Comparison of ENCODE assay signal across 19 cellular contexts in genomic region chr15:40498418-40498817, GRCh38. TPM values are rescaled to one million over a fixed set of nuclear protein-coding genes. Genes with fewer than 3 reads are reported as not detected.
DNase-seq lines count a peak whose midpoint lies in the region; ATAC-seq and TF ChIP-seq lines count a peak whose summit lies in the region.
"Had no signal": no experiment of that assay in that cellular context is flagged by ENCODE, and none has a peak within 500 bp of the region (broad histone marks: within the 10 kb centered on the region; RNA-seq: fewer than 3 reads in every experiment).

No MANE protein-coding gene starts in this region.

- H3K4me1 Mint-ChIP-seq in stimulated activated naive CD8-positive, alpha-beta T cell treated with anti-CD3 and anti-CD28 coated beads, Interleukin-15, amount 100 ng/mL, for 72 hours = peaks cover 33% of the 10 kb centered on the region

- H3K27me3 ChIP-seq in stomach = peaks cover 0 to 4% (median 0%) of the 10 kb centered on the region in 3 donors
- H3K27me3 ChIP-seq: BE2C, neural progenitor cell, Peyer's patch had no signal

- H3K4me1 ChIP-seq in stomach = no peaks in the 10 kb centered on the region
- H3K4me1 ChIP-seq: neural progenitor cell, Peyer's patch, psoas muscle had no signal

- no peaks in the 10 kb centered on the region for H3K36me3 ChIP-seq in stomach
- H3K36me3 ChIP-seq: BE2C, neural progenitor cell, Peyer's patch had no signal

- no peak for ATAC-seq in activated CD4-positive, CD25-positive, alpha-beta regulatory T cell treated with anti-CD3 and anti-CD28 coated beads, Interleukin-2, amount 50 U/mL, for 24 hours
- no peak for ATAC-seq in stimulated activated naive CD8-positive, alpha-beta T cell treated with anti-CD3 and anti-CD28 coated beads, Interleukin-15, amount 100 ng/mL, for 72 hours
- ATAC-seq: left lobe of liver, psoas muscle had no signal

- peaks cover 24% of the 10 kb centered on the region for H3K27me3 Mint-ChIP-seq in stimulated activated naive CD8-positive, alpha-beta T cell treated with anti-CD3 and anti-CD28 coated beads, Interleukin-15, amount 100 ng/mL, for 72 hours

- no peaks in the 10 kb centered on the region for H3K9me3 ChIP-seq in stomach
- H3K9me3 ChIP-seq: BE2C, Peyer's patch, psoas muscle had no signal

- H3K9me3 Mint-ChIP-seq in stimulated activated naive CD8-positive, alpha-beta T cell treated with anti-CD3 and anti-CD28 coated beads, Interleukin-15, amount 100 ng/mL, for 72 hours = no peaks in the 10 kb centered on the region

- DNase-seq in AG09309 (ENCODE audit: low read depth) (peak; percentile 32), HT1080 (ENCODE audit: low read depth) (peak; percentile 85), amniotic stem cell (lab: John Stamatoyannopoulos, UW) (peak; percentile 47), glomerular visceral epithelial cell (ENCODE audit: extremely low spot score) (peak; percentile 20), stomach (no peak), islet precursor cell (no peak)
- DNase-seq in stimulated activated naive CD8-positive, alpha-beta T cell treated with anti-CD3 and anti-CD28 coated beads, Interleukin-15, amount 100 ng/mL, for 72 hours = no peak
- DNase-seq: activated CD4-positive, CD25-positive, alpha-beta regulatory T cell treated with anti-CD3 and anti-CD28 coated beads, Interleukin-2, amount 50 U/mL, for 72 hours; activated naive CD8-positive, alpha-beta T cell treated with anti-CD3 and anti-CD28 coated beads for 36 hours; BE2C; COR-L47; dermis blood vessel endothelial cell; NCI-H345; Peyer's patch; psoas muscle; T-helper 9 cell had no signal

- H3K4me3 Mint-ChIP-seq in stimulated activated naive CD8-positive, alpha-beta T cell treated with anti-CD3 and anti-CD28 coated beads, Interleukin-15, amount 100 ng/mL, for 72 hours = no peak overlapping the region
- H3K4me3 Mint-ChIP-seq: activated naive CD8-positive, alpha-beta T cell treated with anti-CD3 and anti-CD28 coated beads for 36 hours; neural progenitor cell had no signal

- H3K27ac Mint-ChIP-seq in stimulated activated naive CD8-positive, alpha-beta T cell treated with anti-CD3 and anti-CD28 coated beads, Interleukin-15, amount 100 ng/mL, for 72 hours = peak overlapping the region in 1 of 2 donors; percentile 69
- H3K27ac Mint-ChIP-seq: activated naive CD8-positive, alpha-beta T cell treated with anti-CD3 and anti-CD28 coated beads for 36 hours; neural progenitor cell had no signal

- TF ChIP-seq EP300 in stomach (IDR thresholded peaks at IDR 0.05) = no peak

- TF ChIP-seq CTCF in AG09309 (IDR thresholded peaks at IDR 0.05; ENCODE audit: control insufficient read depth, insufficient read depth, low read depth, low read length, missing control alignments) (no peak), stomach (IDR thresholded peaks at IDR 0.05) (no peak)

- TF ChIP-seq POLR2A in stomach (IDR thresholded peaks at IDR 0.05) = no peak

- intact Hi-C loops in stomach (cut with DNase I; ENCODE audit: low total_unique reads) = no loop called here

- no peak overlapping the region for H3K4me3 ChIP-seq in AG09309 (ENCODE audit: control insufficient read depth, low read depth, low read length)
- H3K4me3 ChIP-seq in stomach = no peak overlapping the region
- H3K4me3 ChIP-seq: neural progenitor cell, Peyer's patch, psoas muscle had no signal

- no peak overlapping the region for H3K27ac ChIP-seq in stomach
- H3K27ac ChIP-seq: neural progenitor cell, Peyer's patch, psoas muscle had no signal

- 64 to 69% (median 65%) methylated on average over 5 of the region's 5 CpGs for WGBS in stomach, 5 donors

RNA-seq across cellular contexts. Expression of gene CHST14, which starts 27.6 kb away (rescaled TPM):
- total RNA-seq in HT1080 (2014; rRNA removed; shearing (Covaris generic)) = 19.1 and 30.5 TPM in 2 replicates
- 35.4 and 36.1 TPM in 2 replicates for polyA plus RNA-seq in HT1080 (2015; cell fraction: cytosol; rRNA removed)
- 31.6 and 35.0 TPM in 2 replicates for polyA plus RNA-seq in HT1080 (2015; cell fraction: nucleus; rRNA removed)
- 10 to 100 TPM in 2 of 5 donors, 1 to 10 TPM in 3; 2.5 to 14.6 (median 5.4) TPM for total RNA-seq in stomach
- 1 to 10 TPM in 2 of 3 donors, under 1 TPM in 1; 0.92 to 7.4 (median 2.7) TPM for polyA plus RNA-seq in stomach

RNA-seq across cellular contexts. Expression of gene BAHD1, which starts 57.7 kb away (rescaled TPM):
- 17.5 and 18.0 TPM in 2 replicates for total RNA-seq in HT1080 (2014; rRNA removed; shearing (Covaris generic))
- polyA plus RNA-seq in HT1080 (2015; cell fraction: cytosol; rRNA removed) = 13.5 and 13.9 TPM in 2 replicates
- polyA plus RNA-seq in HT1080 (2015; cell fraction: nucleus; rRNA removed) = 23.7 and 28.3 TPM in 2 replicates
- total RNA-seq in stomach = 10 to 100 TPM in 4 of 5 donors, 1 to 10 TPM in 1; 5.3 to 35.9 (median 16.7) TPM
- 1 to 10 TPM; 7.3 to 8.7 (median 7.5) TPM for polyA plus RNA-seq in stomach

Comparison
In these comparisons a context has a peak if more than half of its experiments do, and no peak if none do; other contexts are left out.
1. DNase-seq: peak in AG09309 (single experiment), HT1080 (single experiment), amniotic stem cell (single experiment) and glomerular visceral epithelial cell (single experiment); none in stomach (single experiment), stimulated activated naive CD8-positive, alpha-beta T cell treated with anti-CD3 and anti-CD28 coated beads, Interleukin-15, amount 100 ng/mL, for 72 hours (0 of 2) and islet precursor cell (single experiment).